18 cellular contexts compared by ENCODE assay signal in genomic region chr10:23291551-23292334, GRCh38. TPM values are rescaled to one million over a fixed set of nuclear protein-coding genes. Genes with fewer than 3 reads are reported as not detected.
A peak's percentile ranks its signal among the peaks of the same experiment; 100 is the strongest.
DNase-seq lines count a peak whose midpoint lies in the region; ATAC-seq and TF ChIP-seq lines count a peak whose summit lies in the region.
"Had no signal": no experiment of that assay in that cellular context is flagged by ENCODE, and none has a peak within 500 bp of the region (broad histone marks: within the 10 kb centered on the region; RNA-seq: fewer than 3 reads in every experiment).

No MANE protein-coding gene starts in this region.

- no peak overlapping the region for H3K27ac ChIP-seq in VCaP
- H3K27ac ChIP-seq: KMS-11, right atrium auricular region, uterus had no signal

- in situ Hi-C loops in G401 (cut with HindIII; ENCODE audit: low sequenced_read_pairs) = no loop called here

- DNase-seq in Ammon's horn (ENCODE audit: low spot score) (peak; percentile 59), G401 (ENCODE audit: low spot score) (peak; percentile 2), myocyte (ENCODE audit: low read depth) (peak; percentile 19), HK-2 (ENCODE audit: unreplicated experiment) (no peak), DMS79 (lab: John Stamatoyannopoulos, UW) (no peak), DMS153 (lab: John Stamatoyannopoulos, UW) (no peak)
- DNase-seq: activated CD4-positive, alpha-beta memory T cell treated with anti-CD3 and anti-CD28 coated beads, Interleukin-2, amount 10 ng/mL, durations not matched to agents 7 days and 5 days; activated T-cell treated with anti-CD3 and anti-CD28 coated beads, Interleukin-2, amount 50 U/mL, for 4 hours; GDM1; NCI-H2171; uterus had no signal

- no peak for ATAC-seq in GM18873 (IDR thresholded peaks at IDR 0.05; ENCODE audit: low FRiP score, unreplicated experiment)
- ATAC-seq: activated T-cell treated with anti-CD3 and anti-CD28 coated beads, Interleukin-2, amount 50 U/mL, for 4 hours; GM12878 had no signal

- 0 out of 2 replicates have a peak, but pooled peaks have one; percentile 15 for TF ChIP-seq CTCF in VCaP (conservative IDR thresholded peaks at IDR 0.05)

RNA-seq across cellular contexts. Expression of gene C10orf67, which starts 52.9 kb away (rescaled TPM):
- not detected in 2 replicates for total RNA-seq in G401 (2014; rRNA removed; shearing (Covaris generic))
- total RNA-seq in myocyte = not detected in 2 replicates
- not detected for polyA plus RNA-seq in myocyte (2012)
- total RNA-seq: activated CD4-positive, alpha-beta memory T cell treated with anti-CD3 and anti-CD28 coated beads, Interleukin-2, amount 10 ng/mL, durations not matched to agents 7 days and 5 days; Caco-2; kidney epithelial cell had no signal
- polyA plus RNA-seq: GM12878 had no signal

Comparison
In these comparisons a context has a peak if more than half of its experiments do, and no peak if none do; other contexts are left out.
1. DNase-seq: peak in Ammon's horn (single experiment), G401 (single experiment) and myocyte (single experiment); none in HK-2 (single experiment), DMS79 (single experiment) and DMS153 (single experiment).